ENCODE assay signal across 1 cellular context in the genomic region with DNA sequence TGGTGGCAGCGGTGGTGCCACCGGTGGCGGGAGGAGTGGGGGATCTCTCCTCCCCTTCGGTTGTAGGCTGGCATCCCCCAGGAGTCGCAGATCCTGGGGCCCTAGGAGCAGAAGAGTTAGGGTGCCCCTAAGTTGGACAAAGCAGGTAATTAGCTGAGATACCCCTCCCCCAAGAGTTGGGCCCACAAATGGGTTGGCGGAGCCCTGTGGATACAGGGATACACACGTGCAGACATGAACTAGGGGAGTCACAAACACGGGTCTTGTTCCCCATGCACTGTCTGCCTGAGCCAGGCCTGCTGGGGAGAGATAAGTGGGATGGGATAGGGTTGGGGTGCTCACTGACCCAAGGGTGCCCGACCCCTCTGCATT.
TF ChIP-seq lines count a peak whose summit lies in the region.

No MANE protein-coding gene starts in this region.

TF ChIP-seq in IMR-90, 13 proteins besides CTCF, POLR2A, EP300 and RAD21 (continued from another document):
- TF ChIP-seq, protein P1, sequence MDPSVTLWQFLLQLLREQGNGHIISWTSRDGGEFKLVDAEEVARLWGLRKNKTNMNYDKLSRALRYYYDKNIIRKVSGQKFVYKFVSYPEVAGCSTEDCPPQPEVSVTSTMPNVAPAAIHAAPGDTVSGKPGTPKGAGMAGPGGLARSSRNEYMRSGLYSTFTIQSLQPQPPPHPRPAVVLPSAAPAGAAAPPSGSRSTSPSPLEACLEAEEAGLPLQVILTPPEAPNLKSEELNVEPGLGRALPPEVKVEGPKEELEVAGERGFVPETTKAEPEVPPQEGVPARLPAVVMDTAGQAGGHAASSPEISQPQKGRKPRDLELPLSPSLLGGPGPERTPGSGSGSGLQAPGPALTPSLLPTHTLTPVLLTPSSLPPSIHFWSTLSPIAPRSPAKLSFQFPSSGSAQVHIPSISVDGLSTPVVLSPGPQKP (IDR thresholded peaks at IDR 0.05; ENCODE audit: borderline replicate concordance, low read depth, low read length), result no peak
- TF ChIP-seq FOS (IDR thresholded peaks at IDR 0.05; ENCODE audit: low read depth, low read length), result no peak
- TF ChIP-seq MAFK (IDR thresholded peaks at IDR 0.05; ENCODE audit: low read depth, low read length), result no peak
- no peak for TF ChIP-seq CEBPB (IDR thresholded peaks at IDR 0.05; ENCODE audit: low read depth, low read length)
- TF ChIP-seq BHLHE40 (IDR thresholded peaks at IDR 0.05; ENCODE audit: low read depth, low read length), result no peak
- no peak for TF ChIP-seq SMC3 (IDR thresholded peaks at IDR 0.05; ENCODE audit: low read depth, low read length)
- no peak for TF ChIP-seq RCOR1 (IDR thresholded peaks at IDR 0.05; ENCODE audit: insufficient replicate concordance, low read length)
- TF ChIP-seq NFE2L2 (IDR thresholded peaks at IDR 0.05; ENCODE audit: low read depth, low read length), result no peak
- no peak for TF ChIP-seq MAZ (IDR thresholded peaks at IDR 0.05; ENCODE audit: borderline replicate concordance, low read depth, low read length)
- TF ChIP-seq CHD1 (IDR thresholded peaks at IDR 0.05; ENCODE audit: low read depth, low read length), result no peak
- TF ChIP-seq RFX5 (IDR thresholded peaks at IDR 0.05; ENCODE audit: low read depth, low read length), result no peak
